In genomic region chrX:39755152-39756032, GRCh38 we compare ENCODE assay signal across 1 cellular context.
TF ChIP-seq lines count a peak whose summit lies in the region.

No MANE protein-coding gene starts in this region.

TF ChIP-seq in K562, 482 proteins besides CTCF, POLR2A, EP300 and RAD21 (continued from another document):
- TF ChIP-seq L3MBTL2 (IDR thresholded peaks at IDR 0.05) = peak; percentile 20; the same call in 1 of the 2 replicates
- peak; percentile 84 for TF ChIP-seq JUND (IDR thresholded peaks at IDR 0.05; ENCODE audit: borderline replicate concordance, low read depth, low read length)
- peak; percentile 80; the same call in 2 of the 3 replicates for TF ChIP-seq JUND (tag; IDR thresholded peaks at IDR 0.05; ENCODE audit: borderline replicate concordance, low read depth, low read length)
- TF ChIP-seq CCNT2 (IDR thresholded peaks at IDR 0.05; ENCODE audit: borderline replicate concordance, extremely low read depth, insufficient read length, low read depth, low read length) = peak; percentile 15
- no peak for TF ChIP-seq KAT7 (CRISPR knock-in tag; IDR thresholded peaks at IDR 0.05; ENCODE audit: borderline replicate concordance)
